In genomic region chrX:2928127-2928582, GRCh38 we compare ENCODE assay signal across 8 cellular contexts. TPM values are rescaled to one million over a fixed set of nuclear protein-coding genes. Genes with fewer than 3 reads are reported as not detected.
DNase-seq lines count a peak whose midpoint lies in the region; ATAC-seq and TF ChIP-seq lines count a peak whose summit lies in the region.

No MANE protein-coding gene starts in this region.

- WGBS in body of pancreas, 2 donors: 0% methylated on average over 9 to 18 of the region's 32 CpGs

- no peaks in the 10 kb centered on the region for H3K9me3 ChIP-seq in body of pancreas

- no peak for TF ChIP-seq POLR2A in body of pancreas (IDR thresholded peaks at IDR 0.05)

- DNase-seq in HL-60 (ENCODE audit: low read depth in 1 of 2, low spot score in 1 of 2) (peak in 1 of 2 experiments; percentile 5), body of pancreas (peak; percentile 41 to 59 (median 50)), iPS-NIHi11 (ENCODE audit: low spot score) (peak; percentile 51), OCI-M1 (lab: John Stamatoyannopoulos, UW) (no peak), OCI-M2 (lab: John Stamatoyannopoulos, UW; ENCODE audit: unreplicated experiment) (no peak), NCI-H146 treated with DMSO at 0.1 percent for 48 hours (lab: John Stamatoyannopoulos, UW; ENCODE audit: unreplicated experiment) (no peak)

- ATAC-seq in body of pancreas (peak; percentile 14), HG02885 (IDR thresholded peaks at IDR 0.05; ENCODE audit: poor library complexity, unreplicated experiment) (no peak)

- peaks cover 7% of the 10 kb centered on the region for H3K4me1 ChIP-seq in body of pancreas

- TF ChIP-seq CTCF in HL-60 (IDR thresholded peaks at IDR 0.05; ENCODE audit: insufficient read depth, low read length) (no peak), body of pancreas (IDR thresholded peaks at IDR 0.05) (no peak)

- H3K27me3 ChIP-seq in HL-60 (ENCODE audit: insufficient read depth, poor library complexity, severe bottlenecking) (no peaks in the 10 kb centered on the region), body of pancreas (no peaks in the 10 kb centered on the region)

- H3K4me3 ChIP-seq in HL-60 (replicated peaks; ENCODE audit: insufficient read depth, low read length) (peak overlapping the region; percentile 44), body of pancreas (peak overlapping the region in 1 of 2 donors; percentile 79), skin epidermis (peak overlapping the region; percentile 48 to 76 (median 57))

- no peaks in the 10 kb centered on the region for H3K36me3 ChIP-seq in body of pancreas (replicated peaks in 1 of 2; ENCODE audit: insufficient read depth in 1 of 2, low read depth in 2 of 2)

- H3K27ac ChIP-seq in HL-60 (replicated peaks): no peak overlapping the region
- peak overlapping the region; percentile 80 to 99 (median 97) for H3K27ac ChIP-seq in body of pancreas
- H3K27ac ChIP-seq in skin epidermis: peak overlapping the region in 18 of 21 experiments; percentile 12 to 99 (median 97)

- intact Hi-C loops in body of pancreas (cut with DNase I): no loop called here

RNA-seq across cellular contexts. Expression of gene ARSD, which starts 1.0 kb away (rescaled TPM):
- total RNA-seq in body of pancreas: 10 to 100 TPM; 57.1 to 85.0 TPM

Comparison
In these comparisons a context has a peak if more than half of its experiments do, and no peak if none do; other contexts are left out.
1. DNase-seq: peak in body of pancreas (4 of 4) and iPS-NIHi11 (single experiment); none in OCI-M1 (single experiment), OCI-M2 (single experiment) and NCI-H146 treated with DMSO at 0.1 percent for 48 hours (single experiment).